8 cellular contexts compared by ENCODE assay signal in genomic region chr20:35699914-35700624, GRCh38. TPM values are rescaled to one million over a fixed set of nuclear protein-coding genes. Genes with fewer than 3 reads are reported as not detected.
A peak's percentile ranks its signal among the peaks of the same experiment; 100 is the strongest.
DNase-seq lines count a peak whose midpoint lies in the region; ATAC-seq, FAIRE-seq and TF ChIP-seq lines count a peak whose summit lies in the region.

No MANE protein-coding gene starts in this region.

- H3K27me3 ChIP-seq in DND-41 (ENCODE audit: insufficient read depth, low read length, poor library complexity): no peaks in the 10 kb centered on the region
- no peaks in the 10 kb centered on the region for H3K27me3 ChIP-seq in Peyer's patch
- H3K27me3 ChIP-seq in endothelial cell of umbilical vein (ENCODE audit: control insufficient read depth in 2 of 2, insufficient read depth in 2 of 2, low read length in 2 of 2): no peaks in the 10 kb centered on the region
- H3K27me3 ChIP-seq in ovary: no peaks in the 10 kb centered on the region

- H3K4me2 ChIP-seq in DND-41 (ENCODE audit: insufficient read depth, low read length): peak overlapping the region; percentile 83
- peak overlapping the region; percentile 84 for H3K4me2 ChIP-seq in endothelial cell of umbilical vein (ENCODE audit: insufficient read depth, low read length)

- 9 to 11% (median 10%) methylated on average over 7 of the region's 7 CpGs for WGBS in ovary, 3 donors

- H3K9me3 ChIP-seq in DND-41 (ENCODE audit: insufficient read depth, low read length, severe bottlenecking) (no peaks in the 10 kb centered on the region), Peyer's patch (no peaks in the 10 kb centered on the region), endothelial cell of umbilical vein (replicated peaks; ENCODE audit: control insufficient read depth, insufficient read depth, low read length) (no peaks in the 10 kb centered on the region), ovary (no peaks in the 10 kb centered on the region)

- no peak for ATAC-seq in DND-41 (ENCODE audit: insufficient read depth, low read depth)

- peaks cover 47% of the 10 kb centered on the region for H3K4me1 ChIP-seq in DND-41 (ENCODE audit: insufficient read depth, low read length)
- peaks cover 0 to 17% (median 2%) of the 10 kb centered on the region in 4 donors for H3K4me1 ChIP-seq in Peyer's patch
- H3K4me1 ChIP-seq in endothelial cell of umbilical vein (ENCODE audit: control insufficient read depth, extremely low read depth, insufficient read depth, low read length): peaks cover 17% of the 10 kb centered on the region
- H3K4me1 ChIP-seq in ovary (ENCODE audit: insufficient read depth): peaks cover 7% of the 10 kb centered on the region

- DNase-seq in DND-41: no peak
- no peak for DNase-seq in Peyer's patch
- DNase-seq in endothelial cell of umbilical vein (ENCODE audit: low read depth, low spot score): peak; percentile 41
- no peak for DNase-seq in ovary
- no peak for DNase-seq in head of caudate nucleus
- DNase-seq in iPS-NIHi7 (ENCODE audit: extremely low spot score): no peak
- DNase-seq in DMS114 treated with DMSO at 0.1 percent for 48 hours (lab: John Stamatoyannopoulos, UW; ENCODE audit: unreplicated experiment): no peak
- no peak for DNase-seq in SKM-1 treated with dmso at 0.1 percent for 144 hours (lab: John Stamatoyannopoulos, UW; ENCODE audit: unreplicated experiment)

- no peak for TF ChIP-seq CTCF in DND-41 (IDR thresholded peaks at IDR 0.05; ENCODE audit: borderline replicate concordance, extremely low read depth, low read length, poor library complexity, severe bottlenecking)
- TF ChIP-seq CTCF in Peyer's patch (IDR thresholded peaks at IDR 0.05): no peak
- no peak for TF ChIP-seq CTCF in endothelial cell of umbilical vein (IDR thresholded peaks at IDR 0.05; ENCODE audit: extremely low read depth in 1 of 2, insufficient read depth in 1 of 2, low read depth in 1 of 2, low read length in 2 of 2)
- TF ChIP-seq CTCF in ovary (IDR thresholded peaks at IDR 0.05): no peak

- H3K4me3 ChIP-seq in DND-41 (ENCODE audit: low read depth in 1 of 2, low read length in 2 of 2) (peak overlapping the region; percentile 93 to 94), Peyer's patch (peak overlapping the region; percentile 77 to 95 (median 80)), endothelial cell of umbilical vein (replicated peaks in 1 of 3; ENCODE audit: insufficient read depth in 1 of 3, low read depth in 1 of 3, low read length in 3 of 3) (peak overlapping the region; percentile 44 to 91 (median 87)), ovary (peak overlapping the region; percentile 67)

- no peaks in the 10 kb centered on the region for H3K9me1 ChIP-seq in endothelial cell of umbilical vein (replicated peaks; ENCODE audit: control insufficient read depth, extremely low read depth, insufficient read depth, low read length)

- H3K9ac ChIP-seq in DND-41 (ENCODE audit: low read depth, low read length) (peak overlapping the region; percentile 90), endothelial cell of umbilical vein (replicated peaks; ENCODE audit: extremely low read depth, insufficient read depth, low read length) (peak overlapping the region; percentile 84)

- dilution Hi-C loops in endothelial cell of umbilical vein (cut with MboI; ENCODE audit: extremely low pct_ligation_motif_present, low sequenced_read_pairs): no loop called here

- POLR2A ChIA-PET in endothelial cell of umbilical vein (lab: Charles Lee): interaction anchor here (0.7 to 1.2 kb wide), 2 partner anchors 39 to 42 kb away, joined by 3 read pairs; partner anchors contain the start of gene RBM39

- TF ChIP-seq POLR2A in Peyer's patch (IDR thresholded peaks at IDR 0.05): no peak
- no peak for TF ChIP-seq POLR2A in endothelial cell of umbilical vein (IDR thresholded peaks at IDR 0.05; ENCODE audit: low read depth, low read length)
- no peak for TF ChIP-seq POLR2A in ovary (IDR thresholded peaks at IDR 0.05)

- BruUV-seq in endothelial cell of umbilical vein (replicated peaks; lab: Mats Ljungman, UMichigan): no TSS peak

- intact Hi-C loops in endothelial cell of umbilical vein (cut with micrococcal nuclease): loop anchor here (1.0 to 10.0 kb wide), 5 partner anchors 35 to 237 kb away; partner anchors contain the start of genes CPNE1 and RBM12
- intact Hi-C loops in ovary (cut with DNase I): loop anchor here in 3 of 4 donors (5.0 to 10.0 kb wide), 3 partner anchors 37 to 225 kb away; no protein-coding TSS in a partner anchor
- intact Hi-C loops in head of caudate nucleus (cut with DNase I): no loop called here

- FAIRE-seq in endothelial cell of umbilical vein (lab: Jason Lieb, UNC): peak; percentile 21

- CTCF ChIA-PET in endothelial cell of umbilical vein (lab: Charles Lee): interaction anchor here (1.1 to 1.5 kb wide), 5 partner anchors 8 to 255 kb away, joined by 3 to 6 read pairs (median 3); partner anchors contain the start of gene SCAND1

- peaks cover 57% of the 10 kb centered on the region for H3K36me3 ChIP-seq in DND-41 (ENCODE audit: insufficient read depth, low read length)
- peaks cover 0 to 54% (median 2%) of the 10 kb centered on the region in 3 donors for H3K36me3 ChIP-seq in Peyer's patch
- peaks cover 13 to 14% of the 10 kb centered on the region in 2 experiments for H3K36me3 ChIP-seq in endothelial cell of umbilical vein (ENCODE audit: control insufficient read depth in 2 of 2, extremely low read depth in 1 of 2, insufficient read depth in 2 of 2, low read length in 2 of 2)
- H3K36me3 ChIP-seq in ovary: no peaks in the 10 kb centered on the region

- peak overlapping the region; percentile 85 for H3K27ac ChIP-seq in DND-41 (ENCODE audit: low read length)
- peak overlapping the region; percentile 84 to 91 (median 89) for H3K27ac ChIP-seq in Peyer's patch
- H3K27ac ChIP-seq in endothelial cell of umbilical vein (ENCODE audit: insufficient read depth, low read depth, low read length): peak overlapping the region; percentile 65
- H3K27ac ChIP-seq in ovary: peak overlapping the region; percentile 65 to 77

- H4K20me1 ChIP-seq in DND-41 (ENCODE audit: insufficient read depth, low read length): peaks cover 29% of the 10 kb centered on the region
- H4K20me1 ChIP-seq in endothelial cell of umbilical vein (replicated peaks; ENCODE audit: control insufficient read depth, extremely low read depth, insufficient read depth, low read length): peaks cover 5% of the 10 kb centered on the region

- TF ChIP-seq EP300 in ovary (IDR thresholded peaks at IDR 0.05): no peak

- H2AFZ ChIP-seq in DND-41 (ENCODE audit: low read depth, low read length): peak overlapping the region; percentile 98
- peak overlapping the region; percentile 66 for H2AFZ ChIP-seq in endothelial cell of umbilical vein (ENCODE audit: low read depth, low read length)

- H3K79me2 ChIP-seq in DND-41 (ENCODE audit: insufficient read depth, low read length): peaks cover 58% of the 10 kb centered on the region
- H3K79me2 ChIP-seq in endothelial cell of umbilical vein (ENCODE audit: control insufficient read depth, insufficient read depth, low read length): peaks cover 13% of the 10 kb centered on the region

RNA-seq across cellular contexts. Expression of gene ROMO1, which starts 0.9 kb away (rescaled TPM):
- total RNA-seq in Peyer's patch (100 to 1,000 TPM; 154 to 259 (median 192) TPM), endothelial cell of umbilical vein (169 and 174 TPM in 2 replicates), ovary (100 to 1,000 TPM in 6 of 7 donors, 10 to 100 TPM in 1; 98.7 to 404 (median 112) TPM)
- polyA plus RNA-seq in endothelial cell of umbilical vein (845 and 1,099 TPM in 2 replicates), ovary (100 to 1,000 TPM in 1 of 2 donors, 10 to 100 TPM in 1; 23.2 to 195 TPM)
- 690 and 833 TPM in 2 replicates for polyA plus RNA-seq in endothelial cell of umbilical vein (2011; cell fraction: cytosol; rRNA removed)
- 165 and 175 TPM in 2 replicates for polyA plus RNA-seq in endothelial cell of umbilical vein (2011; cell fraction: nucleus; rRNA removed)
- polyA plus RNA-seq in endothelial cell of umbilical vein (2012): 286 and 288 TPM in 2 replicates
- polyA minus RNA-seq in endothelial cell of umbilical vein: 52.6 and 65.2 TPM in 2 replicates
- polyA minus RNA-seq in endothelial cell of umbilical vein (2011; cell fraction: cytosol; rRNA and poly(A)+ RNA removed): 112 TPM
- 7.5 and 22.1 TPM in 2 replicates for polyA minus RNA-seq in endothelial cell of umbilical vein (2011; cell fraction: nucleus; rRNA and poly(A)+ RNA removed)

RNA-seq across cellular contexts. Expression of gene NFS1, which starts 0.9 kb away (rescaled TPM):
- total RNA-seq in Peyer's patch (10 to 100 TPM; 29.2 to 62.2 (median 41.4) TPM), endothelial cell of umbilical vein (24.0 and 25.1 TPM in 2 replicates), ovary (10 to 100 TPM; 17.3 to 33.7 (median 29.4) TPM)
- polyA plus RNA-seq in endothelial cell of umbilical vein (28.4 and 36.5 TPM in 2 replicates), ovary (10 to 100 TPM; 26.8 to 58.1 TPM)
- polyA plus RNA-seq in endothelial cell of umbilical vein (2011; cell fraction: cytosol; rRNA removed): 27.0 and 32.3 TPM in 2 replicates
- 36.6 and 50.5 TPM in 2 replicates for polyA plus RNA-seq in endothelial cell of umbilical vein (2011; cell fraction: nucleus; rRNA removed)
- polyA plus RNA-seq in endothelial cell of umbilical vein (2012): 27.7 and 29.1 TPM in 2 replicates
- polyA minus RNA-seq in endothelial cell of umbilical vein: 21.1 and 28.2 TPM in 2 replicates
- 50.7 TPM for polyA minus RNA-seq in endothelial cell of umbilical vein (2011; cell fraction: cytosol; rRNA and poly(A)+ RNA removed)
- polyA minus RNA-seq in endothelial cell of umbilical vein (2011; cell fraction: nucleus; rRNA and poly(A)+ RNA removed): 11.0 and 19.1 TPM in 2 replicates

RNA-seq across cellular contexts. Expression of gene CPNE1, which starts 35.4 kb away (rescaled TPM):
- total RNA-seq in Peyer's patch (100 to 1,000 TPM in 3 of 4 donors, 10 to 100 TPM in 1; 84.9 to 201 (median 127) TPM), endothelial cell of umbilical vein (239 and 244 TPM in 2 replicates), ovary (100 to 1,000 TPM in 6 of 7 donors, 10 to 100 TPM in 1; 97.5 to 173 (median 165) TPM)
- polyA plus RNA-seq in endothelial cell of umbilical vein (316 and 368 TPM in 2 replicates), ovary (100 to 1,000 TPM; 127 to 129 TPM)
- 163 and 198 TPM in 2 replicates for polyA plus RNA-seq in endothelial cell of umbilical vein (2011; cell fraction: cytosol; rRNA removed)
- 494 and 508 TPM in 2 replicates for polyA plus RNA-seq in endothelial cell of umbilical vein (2011; cell fraction: nucleus; rRNA removed)
- polyA plus RNA-seq in endothelial cell of umbilical vein (2012): 149 and 157 TPM in 2 replicates
- 228 and 246 TPM in 2 replicates for polyA minus RNA-seq in endothelial cell of umbilical vein
- polyA minus RNA-seq in endothelial cell of umbilical vein (2011; cell fraction: cytosol; rRNA and poly(A)+ RNA removed): 196 TPM
- 128 and 147 TPM in 2 replicates for polyA minus RNA-seq in endothelial cell of umbilical vein (2011; cell fraction: nucleus; rRNA and poly(A)+ RNA removed)

RNA-seq across cellular contexts. Expression of gene RBM12, which starts 35.4 kb away (rescaled TPM):
- total RNA-seq in Peyer's patch (10 to 100 TPM; 21.1 to 38.1 (median 32.3) TPM), endothelial cell of umbilical vein (98.0 and 105 TPM in 2 replicates), ovary (100 to 1,000 TPM in 5 of 7 donors, 10 to 100 TPM in 2; 30.0 to 130 (median 107) TPM)
- polyA plus RNA-seq in endothelial cell of umbilical vein (120 and 121 TPM in 2 replicates), ovary (10 to 100 TPM; 20.4 to 63.5 TPM)
- 55.0 and 62.6 TPM in 2 replicates for polyA plus RNA-seq in endothelial cell of umbilical vein (2011; cell fraction: cytosol; rRNA removed)
- 104 and 125 TPM in 2 replicates for polyA plus RNA-seq in endothelial cell of umbilical vein (2011; cell fraction: nucleus; rRNA removed)
- polyA plus RNA-seq in endothelial cell of umbilical vein (2012): 62.3 and 68.2 TPM in 2 replicates
- 334 and 392 TPM in 2 replicates for polyA minus RNA-seq in endothelial cell of umbilical vein
- polyA minus RNA-seq in endothelial cell of umbilical vein (2011; cell fraction: cytosol; rRNA and poly(A)+ RNA removed): 75.2 TPM
- 129 and 133 TPM in 2 replicates for polyA minus RNA-seq in endothelial cell of umbilical vein (2011; cell fraction: nucleus; rRNA and poly(A)+ RNA removed)

RNA-seq across cellular contexts. Expression of gene RBM39, which starts 42.0 kb away (rescaled TPM):
- total RNA-seq in Peyer's patch (1,000 to 10,000 TPM in 1 of 4 donors, 100 to 1,000 TPM in 3; 347 to 1,133 (median 466) TPM), endothelial cell of umbilical vein (291 and 309 TPM in 2 replicates), ovary (100 to 1,000 TPM; 277 to 389 (median 356) TPM)
- polyA plus RNA-seq in endothelial cell of umbilical vein (76.2 and 106 TPM in 2 replicates), ovary (100 to 1,000 TPM; 247 to 269 TPM)
- polyA plus RNA-seq in endothelial cell of umbilical vein (2011; cell fraction: cytosol; rRNA removed): 49.7 and 60.3 TPM in 2 replicates
- 591 and 691 TPM in 2 replicates for polyA plus RNA-seq in endothelial cell of umbilical vein (2011; cell fraction: nucleus; rRNA removed)
- 214 and 237 TPM in 2 replicates for polyA plus RNA-seq in endothelial cell of umbilical vein (2012)
- polyA minus RNA-seq in endothelial cell of umbilical vein: 196 and 257 TPM in 2 replicates
- polyA minus RNA-seq in endothelial cell of umbilical vein (2011; cell fraction: cytosol; rRNA and poly(A)+ RNA removed): 80.7 TPM
- polyA minus RNA-seq in endothelial cell of umbilical vein (2011; cell fraction: nucleus; rRNA and poly(A)+ RNA removed): 449 and 536 TPM in 2 replicates
